In genomic region chr7:114081606-114082425, GRCh38 we compare ENCODE assay signal across 1 cellular context.
TF ChIP-seq lines count a peak whose summit lies in the region.

No MANE protein-coding gene starts in this region.

TF ChIP-seq in HEK293, 187 proteins besides CTCF, POLR2A, EP300 and RAD21 (continued from another document):
- TF ChIP-seq ZNF692 (tag by site-specific recombination; IDR thresholded peaks at IDR 0.05) (no peak), ZNF623 (tag by site-specific recombination; IDR thresholded peaks at IDR 0.05) (no peak), ZNF571 (tag by site-specific recombination; IDR thresholded peaks at IDR 0.05) (no peak), FEZF1 (tag by site-specific recombination; IDR thresholded peaks at IDR 0.05) (no peak), ZNF324 (tag by site-specific recombination; IDR thresholded peaks at IDR 0.05) (no peak), ZNF549 (tag by site-specific recombination; IDR thresholded peaks at IDR 0.05) (no peak), ZNF335 (tag by site-specific recombination; conservative IDR thresholded peaks at IDR 0.05) (no peak; the same call in 1 of the 2 replicates), ZNF266 (tag by site-specific recombination; IDR thresholded peaks at IDR 0.05; ENCODE audit: low read depth) (no peak), ZBTB44 (tag by site-specific recombination; IDR thresholded peaks at IDR 0.05) (no peak), MYNN (tag by site-specific recombination; IDR thresholded peaks at IDR 0.05; ENCODE audit: borderline replicate concordance) (no peak), ZNF837 (tag by site-specific recombination; IDR thresholded peaks at IDR 0.05) (no peak), TCF7L2 (IDR thresholded peaks at IDR 0.05; ENCODE audit: borderline replicate concordance, low read depth, low read length) (no peak)
